In the genomic region with DNA sequence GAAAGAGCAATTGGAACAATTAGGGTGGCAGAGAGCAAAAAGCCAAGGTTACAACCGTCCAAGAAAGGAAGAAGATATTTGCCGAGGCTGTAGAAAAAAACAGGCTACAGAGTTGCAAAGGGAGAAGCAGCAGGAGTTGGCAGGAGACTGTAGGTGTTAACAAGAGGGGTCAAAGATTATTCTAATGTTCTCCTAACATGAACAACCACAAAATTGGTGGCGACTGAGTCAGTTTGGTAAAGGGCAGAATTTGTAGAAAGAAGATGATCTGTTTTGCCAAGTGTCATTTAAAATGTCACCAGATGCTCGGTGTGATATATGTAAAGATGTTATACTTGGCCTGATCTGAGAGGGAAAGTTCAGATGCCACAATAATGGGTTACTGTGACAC, we compare ENCODE assay signal across 8 cellular contexts. TPM values are rescaled to one million over a fixed set of nuclear protein-coding genes. Genes with fewer than 3 reads are reported as not detected.
A peak's percentile ranks its signal among the peaks of the same experiment; 100 is the strongest.
DNase-seq lines count a peak whose midpoint lies in the region; ATAC-seq, FAIRE-seq and TF ChIP-seq lines count a peak whose summit lies in the region.

No MANE protein-coding gene starts in this region.

- intact Hi-C loops in activated CD4-positive, alpha-beta T cell treated with anti-CD3 and anti-CD28 coated beads for 36 hours (cut with DNase I, micrococcal nuclease): loop anchor here (1.0 to 5.0 kb wide), 19 partner anchors 34 to 687 kb away; a partner anchor contains a TSS
- intact Hi-C loops in HepG2 (cut with micrococcal nuclease; ENCODE audit: unreplicated experiment): loop anchor here (5.0 kb wide), 2 partner anchors 36 to 39 kb away; a partner anchor contains a TSS
- intact Hi-C loops in testis (cut with DNase I; ENCODE audit: low total_unique reads): no loop called here

- DNase-seq in activated CD4-positive, alpha-beta T cell treated with anti-CD3 and anti-CD28 coated beads for 36 hours: peak; percentile 30
- DNase-seq in activated CD4-positive, alpha-beta T cell treated with anti-CD3 and anti-CD28 coated beads, Interleukin-2, amount 50 U/mL, for 1 hour: no peak
- DNase-seq in HepG2 (ENCODE audit: low spot score) (no peak), testis (peak; percentile 26), SIG-M5 treated with dmso at 0.1 percent for 504 hours (lab: John Stamatoyannopoulos, UW; ENCODE audit: unreplicated experiment) (no peak), H54 (ENCODE audit: insufficient read length, low spot score) (no peak)

- H3K27ac Mint-ChIP-seq in activated CD4-positive, alpha-beta T cell treated with anti-CD3 and anti-CD28 coated beads for 36 hours: peak overlapping the region; percentile 96
- H3K27ac Mint-ChIP-seq in activated naive CD8-positive, alpha-beta T cell: peak overlapping the region; percentile 96

- H3K4me1 ChIP-seq in HepG2 (ENCODE audit: insufficient read depth, low read length): peaks cover 77% of the 10 kb centered on the region
- H3K4me1 ChIP-seq in testis: peaks cover 38% of the 10 kb centered on the region

- peaks cover 68% of the 10 kb centered on the region for H3K4me1 Mint-ChIP-seq in activated CD4-positive, alpha-beta T cell treated with anti-CD3 and anti-CD28 coated beads for 36 hours
- peaks cover 81% of the 10 kb centered on the region for H3K4me1 Mint-ChIP-seq in activated naive CD8-positive, alpha-beta T cell (ENCODE audit: low read depth)

- no peaks in the 10 kb centered on the region for H3K9me3 Mint-ChIP-seq in activated CD4-positive, alpha-beta T cell treated with anti-CD3 and anti-CD28 coated beads for 36 hours (ENCODE audit: low read depth)
- no peaks in the 10 kb centered on the region for H3K9me3 Mint-ChIP-seq in activated naive CD8-positive, alpha-beta T cell (ENCODE audit: low read depth)

- no peak for TF ChIP-seq RAD21 in HepG2 (CRISPR knock-in tag; IDR thresholded peaks at IDR 0.05)

- peak overlapping the region; percentile 100 for H3K27ac ChIP-seq in HepG2 (ENCODE audit: extremely low read length, insufficient read depth, low read length)
- peak overlapping the region; percentile 93 to 95 for H3K27ac ChIP-seq in testis

- ATAC-seq in activated CD4-positive, alpha-beta T cell treated with anti-CD3 and anti-CD28 coated beads for 36 hours: no peak
- no peak for ATAC-seq in HepG2
- no peak for ATAC-seq in GM21786 (IDR thresholded peaks at IDR 0.05; ENCODE audit: unreplicated experiment)

- no peak overlapping the region for H2AFZ ChIP-seq in HepG2 (ENCODE audit: low read length)

- peak overlapping the region; percentile 61 to 99 (median 69) for H3K4me3 ChIP-seq in HepG2 (replicated peaks in 1 of 3; ENCODE audit: insufficient read depth in 1 of 3, low read depth in 2 of 3, low read length in 3 of 3)
- H3K4me3 ChIP-seq in testis: peak overlapping the region; percentile 81 to 89

- TF ChIP-seq EP300 in HepG2 (IDR thresholded peaks at IDR 0.05; ENCODE audit: low read depth in 2 of 2, low read length in 2 of 2) (no peak), HepG2 (CRISPR knock-in tag; IDR thresholded peaks at IDR 0.05; ENCODE audit: borderline replicate concordance) (no peak)

- H3K79me2 ChIP-seq in HepG2 (ENCODE audit: insufficient read depth, low read length): peaks cover 34% of the 10 kb centered on the region

- TF ChIP-seq CTCF in HepG2 (CRISPR knock-in tag; IDR thresholded peaks at IDR 0.05) (no peak), testis (IDR thresholded peaks at IDR 0.05) (no peak)

- 1% methylated on average over 4 of the region's 4 CpGs for WGBS in HepG2 (ENCODE audit: low lambda C conversion rate)
- WGBS in testis, 2 donors: 5 to 6% methylated on average over 4 of the region's 4 CpGs

- H3K9me3 ChIP-seq in HepG2 (ENCODE audit: low read length) (no peaks in the 10 kb centered on the region), testis (no peaks in the 10 kb centered on the region)

- H3K36me3 Mint-ChIP-seq in activated CD4-positive, alpha-beta T cell treated with anti-CD3 and anti-CD28 coated beads for 36 hours (ENCODE audit: low read depth): peaks cover 3% of the 10 kb centered on the region
- peaks cover 2% of the 10 kb centered on the region for H3K36me3 Mint-ChIP-seq in activated naive CD8-positive, alpha-beta T cell

- peak overlapping the region; percentile 99 for H3K4me2 ChIP-seq in HepG2 (ENCODE audit: low read depth, low read length)

- H3K27me3 ChIP-seq in HepG2 (ENCODE audit: control insufficient read depth in 1 of 2, insufficient read depth in 2 of 2, low read length in 2 of 2): no peaks in the 10 kb centered on the region; a peak in 1 of 5 replicates
- H3K27me3 ChIP-seq in testis: no peaks in the 10 kb centered on the region

- POLR2A ChIA-PET in activated CD4-positive, alpha-beta T cell treated with anti-CD3 and anti-CD28 coated beads for 36 hours (lab: Charles Lee): no interaction called here
- POLR2A ChIA-PET in HepG2 (lab: Yijun Ruan, JAX): interaction anchor here (3.5 to 9.1 kb wide), 3 partner anchors 12 to 34 kb away, joined by 55 to 150 read pairs (median 99); a partner anchor contains a TSS

- peak overlapping the region; percentile 90 for H3K4me3 Mint-ChIP-seq in activated CD4-positive, alpha-beta T cell treated with anti-CD3 and anti-CD28 coated beads for 36 hours
- peak overlapping the region; percentile 98 for H3K4me3 Mint-ChIP-seq in activated naive CD8-positive, alpha-beta T cell

- H4K20me1 ChIP-seq in HepG2 (ENCODE audit: insufficient read depth, low read length): no peaks in the 10 kb centered on the region

- in situ Hi-C loops in HepG2 (cut with HindIII; ENCODE audit: extremely low pct_ligation_motif_present, low pct_unique_long_range_greater_than_20kb): no loop called here

- FAIRE-seq in HepG2 (lab: Jason Lieb, UNC): no peak
- FAIRE-seq in H54 (lab: Jason Lieb, UNC): no peak

- TF ChIP-seq POLR2A in HepG2 (IDR thresholded peaks at IDR 0.05; ENCODE audit: insufficient read depth in 1 of 2, low read depth in 2 of 2, low read length in 2 of 2) (peak in 1 of 2 experiments; percentile 77; a peak in 1 of 4 replicates), testis (IDR thresholded peaks at IDR 0.05) (no peak), H54 (IDR thresholded peaks at IDR 0.05; ENCODE audit: low read depth, low read length) (no peak)

- no TSS peak for BruUV-seq in HepG2 (replicated peaks; lab: Mats Ljungman, UMichigan)

- CTCF ChIA-PET in activated CD4-positive, alpha-beta T cell treated with anti-CD3 and anti-CD28 coated beads for 36 hours (lab: Charles Lee): interaction anchor here (0.6 to 3.9 kb wide), 4 partner anchors 12 to 446 kb away, joined by 3 to 68 read pairs (median 8); no protein-coding TSS in a partner anchor
- CTCF ChIA-PET in HepG2 (lab: Yijun Ruan, JAX; ENCODE audit: low intra/inter-chr PET ratio, low total read pairs): interaction anchor here (0.9 to 1.4 kb wide), 2 partner anchors 27 to 29 kb away, joined by 3 read pairs; no protein-coding TSS in a partner anchor

- H3K9ac ChIP-seq in HepG2 (ENCODE audit: insufficient read depth, low read depth, low read length): peak overlapping the region; percentile 98

- H3K27me3 Mint-ChIP-seq in activated CD4-positive, alpha-beta T cell treated with anti-CD3 and anti-CD28 coated beads for 36 hours: no peaks in the 10 kb centered on the region
- no peaks in the 10 kb centered on the region for H3K27me3 Mint-ChIP-seq in activated naive CD8-positive, alpha-beta T cell

- H3K36me3 ChIP-seq in HepG2 (replicated peaks in 1 of 2; ENCODE audit: control insufficient read depth in 1 of 2, insufficient read depth in 2 of 2, low read length in 2 of 2) (no peaks in the 10 kb centered on the region), testis (ENCODE audit: low read depth, missing control alignments) (no peaks in the 10 kb centered on the region)

RNA-seq across cellular contexts. Expression of a gene that starts 0.4 kb away (rescaled TPM):
- total RNA-seq in activated CD4-positive, alpha-beta T cell treated with anti-CD3 and anti-CD28 coated beads for 36 hours: 10 to 100 TPM; 13.6 to 18.6 TPM
- total RNA-seq in HepG2 (2016; rRNA removed; fragmentation: Illumina TruSeq; extraction: Trizol) (19.0 and 26.2 TPM in 2 replicates), testis (10 to 100 TPM; 41.1 to 63.9 TPM)
- 12.5 and 13.5 TPM in 2 replicates for total RNA-seq in HepG2 (2016; cell fraction: cytosol; rRNA removed; fragmentation: Illumina TruSeq; extraction: Trizol; ENCODE audit: low read depth)
- total RNA-seq in HepG2 (2016; cell fraction: insoluble cytoplasmic fraction; rRNA removed; fragmentation: Illumina TruSeq; extraction: Trizol): 18.9 and 24.2 TPM in 2 replicates
- total RNA-seq in HepG2 (2016; cell fraction: membrane; rRNA removed; fragmentation: Illumina TruSeq; extraction: Trizol): 15.0 and 18.8 TPM in 2 replicates
- total RNA-seq in HepG2 (2016; cell fraction: nucleus; rRNA removed; fragmentation: Illumina TruSeq; extraction: Trizol): 10.4 and 11.9 TPM in 2 replicates
- polyA plus RNA-seq in HepG2 (2011; rRNA removed) (24.4 and 31.9 TPM in 2 replicates), testis (ENCODE audit: insufficient read depth, low read depth, low replicate concordance) (45.5 TPM)
- polyA plus RNA-seq in HepG2 (2011; cell fraction: cytosol; rRNA removed): 27.4 and 28.5 TPM in 2 replicates
- polyA plus RNA-seq in HepG2 (2011; cell fraction: nucleus; rRNA removed): 14.1 and 14.8 TPM in 2 replicates
- polyA plus RNA-seq in HepG2 (2012): 15.7 and 18.3 TPM in 2 replicates
- 4.3 and 5.1 TPM in 2 replicates for polyA plus RNA-seq in HepG2 (2016; cell fraction: cytosol; fragmentation: Illumina TruSeq; extraction: Trizol; ENCODE audit: low read depth)
- 30.3 and 30.6 TPM in 2 replicates for polyA plus RNA-seq in HepG2 (2016; cell fraction: insoluble cytoplasmic fraction; fragmentation: Illumina TruSeq; extraction: Trizol; ENCODE audit: low read depth)
- 12.6 and 13.9 TPM in 2 replicates for polyA plus RNA-seq in HepG2 (2016; cell fraction: membrane; fragmentation: Illumina TruSeq; extraction: Trizol; ENCODE audit: low read depth)
- 18.7 and 18.9 TPM in 2 replicates for polyA plus RNA-seq in HepG2 (2016; cell fraction: nucleus; fragmentation: Illumina TruSeq; extraction: Trizol; ENCODE audit: insufficient read depth, low read depth)
- polyA minus RNA-seq in HepG2 (2011; rRNA and poly(A)+ RNA removed; ENCODE audit: low replicate concordance): 47.8 and 51.4 TPM in 2 replicates
- polyA minus RNA-seq in HepG2 (2011; cell fraction: cytosol; rRNA and poly(A)+ RNA removed): 18.1 and 20.1 TPM in 2 replicates
- polyA minus RNA-seq in HepG2 (2011; cell fraction: nucleus; rRNA and poly(A)+ RNA removed): 10.6 and 12.7 TPM in 2 replicates

RNA-seq across cellular contexts. Expression of a gene that starts 1.1 kb away (rescaled TPM):
- 10 to 100 TPM; 16.2 to 20.3 TPM for total RNA-seq in activated CD4-positive, alpha-beta T cell treated with anti-CD3 and anti-CD28 coated beads for 36 hours
- total RNA-seq in HepG2 (2016; rRNA removed; fragmentation: Illumina TruSeq; extraction: Trizol) (9.2 and 11.1 TPM in 2 replicates), testis (10 to 100 TPM; 49.8 to 69.8 TPM)
- total RNA-seq in HepG2 (2016; cell fraction: cytosol; rRNA removed; fragmentation: Illumina TruSeq; extraction: Trizol; ENCODE audit: low read depth): 1.5 and 1.9 TPM in 2 replicates
- total RNA-seq in HepG2 (2016; cell fraction: insoluble cytoplasmic fraction; rRNA removed; fragmentation: Illumina TruSeq; extraction: Trizol): 8.8 and 11.0 TPM in 2 replicates
- total RNA-seq in HepG2 (2016; cell fraction: membrane; rRNA removed; fragmentation: Illumina TruSeq; extraction: Trizol): 3.7 and 4.9 TPM in 2 replicates
- 8.5 and 8.9 TPM in 2 replicates for total RNA-seq in HepG2 (2016; cell fraction: nucleus; rRNA removed; fragmentation: Illumina TruSeq; extraction: Trizol)
- polyA plus RNA-seq in HepG2 (2011; rRNA removed) (15.0 and 18.0 TPM in 2 replicates), testis (ENCODE audit: insufficient read depth, low read depth, low replicate concordance) (56.9 TPM)
- 7.7 and 9.4 TPM in 2 replicates for polyA plus RNA-seq in HepG2 (2011; cell fraction: cytosol; rRNA removed)
- polyA plus RNA-seq in HepG2 (2011; cell fraction: nucleus; rRNA removed): 31.0 and 32.8 TPM in 2 replicates
- polyA plus RNA-seq in HepG2 (2012): 8.2 and 9.6 TPM in 2 replicates
- 0.92 and 1.1 TPM in 2 replicates for polyA plus RNA-seq in HepG2 (2016; cell fraction: cytosol; fragmentation: Illumina TruSeq; extraction: Trizol; ENCODE audit: low read depth)
- 7.1 and 9.8 TPM in 2 replicates for polyA plus RNA-seq in HepG2 (2016; cell fraction: insoluble cytoplasmic fraction; fragmentation: Illumina TruSeq; extraction: Trizol; ENCODE audit: low read depth)
- 2.3 and 3.0 TPM in 2 replicates for polyA plus RNA-seq in HepG2 (2016; cell fraction: membrane; fragmentation: Illumina TruSeq; extraction: Trizol; ENCODE audit: low read depth)
- 13.4 and 14.4 TPM in 2 replicates for polyA plus RNA-seq in HepG2 (2016; cell fraction: nucleus; fragmentation: Illumina TruSeq; extraction: Trizol; ENCODE audit: insufficient read depth, low read depth)
- polyA minus RNA-seq in HepG2 (2011; rRNA and poly(A)+ RNA removed; ENCODE audit: low replicate concordance): 24.5 and 31.9 TPM in 2 replicates
- polyA minus RNA-seq in HepG2 (2011; cell fraction: cytosol; rRNA and poly(A)+ RNA removed): 13.3 and 14.8 TPM in 2 replicates
- polyA minus RNA-seq in HepG2 (2011; cell fraction: nucleus; rRNA and poly(A)+ RNA removed): 13.6 and 15.3 TPM in 2 replicates

RNA-seq across cellular contexts. Expression of a gene that starts 25.8 kb away (rescaled TPM):
- total RNA-seq in activated CD4-positive, alpha-beta T cell treated with anti-CD3 and anti-CD28 coated beads for 36 hours: under 1 TPM; 0.27 to 0.28 TPM
- total RNA-seq in HepG2 (2016; rRNA removed; fragmentation: Illumina TruSeq; extraction: Trizol) (23.9 and 29.9 TPM in 2 replicates), testis (1 to 10 TPM; 5.1 to 6.9 TPM)
- total RNA-seq in HepG2 (2016; cell fraction: cytosol; rRNA removed; fragmentation: Illumina TruSeq; extraction: Trizol; ENCODE audit: low read depth): 23.6 and 28.6 TPM in 2 replicates
- total RNA-seq in HepG2 (2016; cell fraction: insoluble cytoplasmic fraction; rRNA removed; fragmentation: Illumina TruSeq; extraction: Trizol): 24.2 and 31.1 TPM in 2 replicates
- total RNA-seq in HepG2 (2016; cell fraction: membrane; rRNA removed; fragmentation: Illumina TruSeq; extraction: Trizol): 36.8 and 45.0 TPM in 2 replicates
- total RNA-seq in HepG2 (2016; cell fraction: nucleus; rRNA removed; fragmentation: Illumina TruSeq; extraction: Trizol): 13.1 and 16.4 TPM in 2 replicates
- polyA plus RNA-seq in HepG2 (2011; rRNA removed) (13.3 and 14.3 TPM in 2 replicates), testis (ENCODE audit: insufficient read depth, low read depth, low replicate concordance) (5.7 TPM)
- polyA plus RNA-seq in HepG2 (2011; cell fraction: cytosol; rRNA removed): 13.7 and 18.5 TPM in 2 replicates
- 22.7 and 24.4 TPM in 2 replicates for polyA plus RNA-seq in HepG2 (2011; cell fraction: nucleus; rRNA removed)
- polyA plus RNA-seq in HepG2 (2012): 8.0 and 10.7 TPM in 2 replicates
- 31.8 and 41.1 TPM in 2 replicates for polyA plus RNA-seq in HepG2 (2016; cell fraction: cytosol; fragmentation: Illumina TruSeq; extraction: Trizol; ENCODE audit: low read depth)
- polyA plus RNA-seq in HepG2 (2016; cell fraction: insoluble cytoplasmic fraction; fragmentation: Illumina TruSeq; extraction: Trizol; ENCODE audit: low read depth): 34.4 and 34.7 TPM in 2 replicates
- 37.6 and 45.5 TPM in 2 replicates for polyA plus RNA-seq in HepG2 (2016; cell fraction: membrane; fragmentation: Illumina TruSeq; extraction: Trizol; ENCODE audit: low read depth)
- 19.8 and 22.9 TPM in 2 replicates for polyA plus RNA-seq in HepG2 (2016; cell fraction: nucleus; fragmentation: Illumina TruSeq; extraction: Trizol; ENCODE audit: insufficient read depth, low read depth)
- polyA minus RNA-seq in HepG2 (2011; rRNA and poly(A)+ RNA removed; ENCODE audit: low replicate concordance): 6.4 and 37.2 TPM in 2 replicates
- polyA minus RNA-seq in HepG2 (2011; cell fraction: cytosol; rRNA and poly(A)+ RNA removed): 11.8 and 16.0 TPM in 2 replicates
- 13.8 and 14.7 TPM in 2 replicates for polyA minus RNA-seq in HepG2 (2011; cell fraction: nucleus; rRNA and poly(A)+ RNA removed)

RNA-seq across cellular contexts. Expression of a gene that starts 28.5 kb away (rescaled TPM):
- total RNA-seq in activated CD4-positive, alpha-beta T cell treated with anti-CD3 and anti-CD28 coated beads for 36 hours: 1 to 10 TPM in 1 of 2 experiments, under 1 TPM in 1; 0.98 to 1.6 TPM
- total RNA-seq in HepG2 (2016; rRNA removed; fragmentation: Illumina TruSeq; extraction: Trizol): 0.20 and 0.40 TPM in 2 replicates
- 0.10 and 0.62 TPM in 2 replicates for total RNA-seq in HepG2 (2016; cell fraction: cytosol; rRNA removed; fragmentation: Illumina TruSeq; extraction: Trizol; ENCODE audit: low read depth)
- 0.19 and 0.41 TPM in 2 replicates for total RNA-seq in HepG2 (2016; cell fraction: insoluble cytoplasmic fraction; rRNA removed; fragmentation: Illumina TruSeq; extraction: Trizol)
- 0.21 and 0.40 TPM in 2 replicates for total RNA-seq in HepG2 (2016; cell fraction: membrane; rRNA removed; fragmentation: Illumina TruSeq; extraction: Trizol)
- total RNA-seq in HepG2 (2016; cell fraction: nucleus; rRNA removed; fragmentation: Illumina TruSeq; extraction: Trizol): 0.50 and 1.3 TPM in 2 replicates
- 0.84 and 1.1 TPM in 2 replicates for polyA plus RNA-seq in HepG2 (2011; rRNA removed)
- polyA plus RNA-seq in HepG2 (2011; cell fraction: cytosol; rRNA removed): 0.13 and 0.17 TPM in 2 replicates
- 3.3 and 3.7 TPM in 2 replicates for polyA plus RNA-seq in HepG2 (2011; cell fraction: nucleus; rRNA removed)
- polyA plus RNA-seq in HepG2 (2012): 0.52 and 0.79 TPM in 2 replicates
- polyA plus RNA-seq in HepG2 (2016; cell fraction: cytosol; fragmentation: Illumina TruSeq; extraction: Trizol; ENCODE audit: low read depth): 0.08 TPM in 2 replicates
- polyA plus RNA-seq in HepG2 (2016; cell fraction: insoluble cytoplasmic fraction; fragmentation: Illumina TruSeq; extraction: Trizol; ENCODE audit: low read depth): 0.33 TPM in 1 of 2 replicates, not detected in the other
- polyA plus RNA-seq in HepG2 (2016; cell fraction: membrane; fragmentation: Illumina TruSeq; extraction: Trizol; ENCODE audit: low read depth): 0.05 and 0.16 TPM in 2 replicates
- polyA plus RNA-seq in HepG2 (2016; cell fraction: nucleus; fragmentation: Illumina TruSeq; extraction: Trizol; ENCODE audit: insufficient read depth, low read depth): 1.8 and 2.4 TPM in 2 replicates
- 0.66 and 1.5 TPM in 2 replicates for polyA minus RNA-seq in HepG2 (2011; rRNA and poly(A)+ RNA removed; ENCODE audit: low replicate concordance)
- polyA minus RNA-seq in HepG2 (2011; cell fraction: cytosol; rRNA and poly(A)+ RNA removed): 0.26 TPM in 1 of 2 replicates, not detected in the other
- polyA minus RNA-seq in HepG2 (2011; cell fraction: nucleus; rRNA and poly(A)+ RNA removed): 1.2 and 2.1 TPM in 2 replicates
- total RNA-seq in testis: 1 to 10 TPM; 3.6 to 9.3 TPM
- 5.0 TPM for polyA plus RNA-seq in testis (ENCODE audit: insufficient read depth, low read depth, low replicate concordance)

RNA-seq across cellular contexts. Expression of a gene that starts 33.2 kb away (rescaled TPM):
- total RNA-seq in activated CD4-positive, alpha-beta T cell treated with anti-CD3 and anti-CD28 coated beads for 36 hours: 100 to 1,000 TPM; 134 to 151 TPM
- total RNA-seq in HepG2 (2016; rRNA removed; fragmentation: Illumina TruSeq; extraction: Trizol) (188 and 298 TPM in 2 replicates), testis (100 to 1,000 TPM in 1 of 2 donors, 10 to 100 TPM in 1; 92.7 to 116 TPM)
- total RNA-seq in HepG2 (2016; cell fraction: cytosol; rRNA removed; fragmentation: Illumina TruSeq; extraction: Trizol; ENCODE audit: low read depth): 172 and 174 TPM in 2 replicates
- total RNA-seq in HepG2 (2016; cell fraction: insoluble cytoplasmic fraction; rRNA removed; fragmentation: Illumina TruSeq; extraction: Trizol): 172 and 303 TPM in 2 replicates
- total RNA-seq in HepG2 (2016; cell fraction: membrane; rRNA removed; fragmentation: Illumina TruSeq; extraction: Trizol): 391 and 396 TPM in 2 replicates
- total RNA-seq in HepG2 (2016; cell fraction: nucleus; rRNA removed; fragmentation: Illumina TruSeq; extraction: Trizol): 237 and 286 TPM in 2 replicates
- polyA plus RNA-seq in HepG2 (2011; rRNA removed) (269 and 315 TPM in 2 replicates), testis (ENCODE audit: insufficient read depth, low read depth, low replicate concordance) (138 TPM)
- polyA plus RNA-seq in HepG2 (2011; cell fraction: cytosol; rRNA removed): 210 and 326 TPM in 2 replicates
- 209 and 246 TPM in 2 replicates for polyA plus RNA-seq in HepG2 (2011; cell fraction: nucleus; rRNA removed)
- 202 and 241 TPM in 2 replicates for polyA plus RNA-seq in HepG2 (2012)
- 183 and 188 TPM in 2 replicates for polyA plus RNA-seq in HepG2 (2016; cell fraction: cytosol; fragmentation: Illumina TruSeq; extraction: Trizol; ENCODE audit: low read depth)
- polyA plus RNA-seq in HepG2 (2016; cell fraction: insoluble cytoplasmic fraction; fragmentation: Illumina TruSeq; extraction: Trizol; ENCODE audit: low read depth): 211 and 221 TPM in 2 replicates
- 341 and 359 TPM in 2 replicates for polyA plus RNA-seq in HepG2 (2016; cell fraction: membrane; fragmentation: Illumina TruSeq; extraction: Trizol; ENCODE audit: low read depth)
- 425 and 431 TPM in 2 replicates for polyA plus RNA-seq in HepG2 (2016; cell fraction: nucleus; fragmentation: Illumina TruSeq; extraction: Trizol; ENCODE audit: insufficient read depth, low read depth)
- 346 and 363 TPM in 2 replicates for polyA minus RNA-seq in HepG2 (2011; rRNA and poly(A)+ RNA removed; ENCODE audit: low replicate concordance)
- polyA minus RNA-seq in HepG2 (2011; cell fraction: cytosol; rRNA and poly(A)+ RNA removed): 145 and 155 TPM in 2 replicates
- polyA minus RNA-seq in HepG2 (2011; cell fraction: nucleus; rRNA and poly(A)+ RNA removed): 108 and 145 TPM in 2 replicates

Comparison
In these comparisons a context has a peak if more than half of its experiments do, and no peak if none do; other contexts are left out.
1. DNase-seq: peak in activated CD4-positive, alpha-beta T cell treated with anti-CD3 and anti-CD28 coated beads for 36 hours (single experiment) and testis (single experiment); none in activated CD4-positive, alpha-beta T cell treated with anti-CD3 and anti-CD28 coated beads, Interleukin-2, amount 50 U/mL, for 1 hour (single experiment), HepG2 (single experiment), SIG-M5 treated with dmso at 0.1 percent for 504 hours (single experiment) and H54 (single experiment).
2. RNA of a gene that starts 25.8 kb away (total RNA-seq): 13.1 to 45.0 TPM in HepG2 and 5.1 to 6.9 TPM in testis; 0.27 to 0.28 TPM in activated CD4-positive, alpha-beta T cell treated with anti-CD3 and anti-CD28 coated beads for 36 hours; every median in the first group is over 4 times any median in the second.